ENCODE assay signal across 25 cellular contexts in genomic region chr4:165634766-165635165, GRCh38.
"Had no signal": no experiment of that assay in that cellular context is flagged by ENCODE, and none has a peak within 500 bp of the region (broad histone marks: within the 10 kb centered on the region; RNA-seq: fewer than 3 reads in every experiment).

No MANE protein-coding gene starts in this region.

- H3K27ac ChIP-seq: ascending aorta, cardiac muscle cell, SJSA1 had no signal

- H3K4me1 ChIP-seq: ascending aorta, SJSA1 had no signal

- H3K4me2 ChIP-seq: SK-N-SH had no signal

- H3K27me3 ChIP-seq: ascending aorta, cardiac muscle cell, SJSA1 had no signal

- H3K4me3 Mint-ChIP-seq: activated CD4-positive, alpha-beta T cell treated with anti-CD3 and anti-CD28 coated beads, Interleukin-2, amount 10 ng/mL, durations not matched to agents 24 days and 14 days; activated CD8-positive, alpha-beta T cell treated with anti-CD3 and anti-CD28 coated beads for 36 hours; activated naive CD4-positive, alpha-beta T cell treated with anti-CD3 and anti-CD28 coated beads, Interleukin-2, amount 50 U/mL, for 24 hours; activated naive CD8-positive, alpha-beta T cell treated with anti-CD3 and anti-CD28 coated beads, Interleukin-2, amount 10 ng/mL, durations not matched to agents 7 days and 5 days; T-helper 1 cell treated with Interleukin-12 subunit alpha and Interleukin-12 subunit beta and Interleukin-4 antibody, amounts not matched to agents 30 μg/mL and 1 μg/mL, for 36 hours; T-helper 2 cell treated with Interferon-gamma antibody and Interleukin-4, amounts not matched to agents 5 μg/mL and 100 μg/mL, for 36 hours had no signal

- H3K9me3 ChIP-seq: ascending aorta, SJSA1, SK-N-SH had no signal

- H3K9ac ChIP-seq: SK-N-SH had no signal

- H3K9me3 Mint-ChIP-seq: activated CD4-positive, alpha-beta T cell treated with anti-CD3 and anti-CD28 coated beads, Interleukin-2, amount 10 ng/mL, durations not matched to agents 24 days and 14 days; activated CD8-positive, alpha-beta T cell treated with anti-CD3 and anti-CD28 coated beads for 36 hours; activated naive CD4-positive, alpha-beta T cell treated with anti-CD3 and anti-CD28 coated beads, Interleukin-2, amount 50 U/mL, for 24 hours; activated T-helper 2 cell treated with anti-CD3 and anti-CD28 coated beads, Interferon-gamma antibody, Interleukin-2, Interleukin-4, amounts not matched to agents 10 μg/mL and 5 μg/mL and 100 μg/mL, durations not matched to agents 14 hours and 24 hours and 36 hours; T-helper 1 cell treated with Interleukin-12 subunit alpha and Interleukin-12 subunit beta and Interleukin-4 antibody, amounts not matched to agents 30 μg/mL and 1 μg/mL, for 36 hours; T-helper 2 cell treated with Interferon-gamma antibody and Interleukin-4, amounts not matched to agents 5 μg/mL and 100 μg/mL, for 36 hours had no signal

- H3K36me3 Mint-ChIP-seq: activated naive CD4-positive, alpha-beta T cell treated with anti-CD3 and anti-CD28 coated beads, Interleukin-2, amount 50 U/mL, for 24 hours; activated naive CD8-positive, alpha-beta T cell treated with anti-CD3 and anti-CD28 coated beads, Interleukin-2, amount 10 ng/mL, durations not matched to agents 7 days and 5 days had no signal

- DNase-seq: activated CD4-positive, alpha-beta T cell treated with anti-CD3 and anti-CD28 coated beads, Interleukin-2, amount 10 ng/mL, durations not matched to agents 24 days and 14 days; activated CD4-positive, alpha-beta T cell treated with anti-CD3 and anti-CD28 coated beads, Interleukin-2, amount 50 U/mL, for 4 hours; activated CD8-positive, alpha-beta T cell treated with anti-CD3 and anti-CD28 coated beads for 36 hours; activated gamma-delta T cell; activated naive CD4-positive, alpha-beta T cell treated with Interleukin-2 at 50 U/mL for 16 hours; activated naive CD8-positive, alpha-beta T cell treated with anti-CD3 and anti-CD28 coated beads, Interleukin-2, amount 10 ng/mL, durations not matched to agents 7 days and 5 days; activated T-cell treated with anti-CD3 and anti-CD28 coated beads, Interleukin-2, amount 50 U/mL, for 1 hour; amygdala; KG1; NCI-H1092 treated with DMSO at 0.1 percent for 48 hours; NCI-H1417; NCI-H1930; NCI-H226; NCI-H446 treated with DMSO at 0.1 percent for 48 hours; NCI-H524; SHP77; SK-N-SH had no signal

- H3K4me3 ChIP-seq: ascending aorta, cardiac muscle cell, SJSA1 had no signal

- H3K27ac Mint-ChIP-seq: activated CD4-positive, alpha-beta T cell treated with anti-CD3 and anti-CD28 coated beads, Interleukin-2, amount 10 ng/mL, durations not matched to agents 24 days and 14 days; activated CD8-positive, alpha-beta T cell treated with anti-CD3 and anti-CD28 coated beads for 36 hours; activated naive CD4-positive, alpha-beta T cell treated with anti-CD3 and anti-CD28 coated beads, Interleukin-2, amount 50 U/mL, for 24 hours; activated naive CD8-positive, alpha-beta T cell treated with anti-CD3 and anti-CD28 coated beads, Interleukin-2, amount 10 ng/mL, durations not matched to agents 7 days and 5 days; activated T-helper 2 cell treated with anti-CD3 and anti-CD28 coated beads, Interferon-gamma antibody, Interleukin-2, Interleukin-4, amounts not matched to agents 10 μg/mL and 5 μg/mL and 100 μg/mL, durations not matched to agents 14 hours and 24 hours and 36 hours; T-helper 1 cell treated with Interleukin-12 subunit alpha and Interleukin-12 subunit beta and Interleukin-4 antibody, amounts not matched to agents 30 μg/mL and 1 μg/mL, for 36 hours; T-helper 2 cell treated with Interferon-gamma antibody and Interleukin-4, amounts not matched to agents 5 μg/mL and 100 μg/mL, for 36 hours had no signal

- ATAC-seq: activated CD8-positive, alpha-beta T cell treated with anti-CD3 and anti-CD28 coated beads for 36 hours; Panc1 had no signal

- H3K36me3 ChIP-seq: ascending aorta, cardiac muscle cell, SJSA1 had no signal

- H3K4me1 Mint-ChIP-seq: activated CD4-positive, alpha-beta T cell treated with anti-CD3 and anti-CD28 coated beads, Interleukin-2, amount 10 ng/mL, durations not matched to agents 24 days and 14 days; activated naive CD4-positive, alpha-beta T cell treated with anti-CD3 and anti-CD28 coated beads, Interleukin-2, amount 50 U/mL, for 24 hours; activated naive CD8-positive, alpha-beta T cell treated with anti-CD3 and anti-CD28 coated beads, Interleukin-2, amount 10 ng/mL, durations not matched to agents 7 days and 5 days had no signal

- H3K27me3 Mint-ChIP-seq: activated CD4-positive, alpha-beta T cell treated with anti-CD3 and anti-CD28 coated beads, Interleukin-2, amount 10 ng/mL, durations not matched to agents 24 days and 14 days; activated CD8-positive, alpha-beta T cell treated with anti-CD3 and anti-CD28 coated beads for 36 hours; activated naive CD4-positive, alpha-beta T cell treated with anti-CD3 and anti-CD28 coated beads, Interleukin-2, amount 50 U/mL, for 24 hours had no signal
